1 cellular context compared by ENCODE assay signal in the genomic region with DNA sequence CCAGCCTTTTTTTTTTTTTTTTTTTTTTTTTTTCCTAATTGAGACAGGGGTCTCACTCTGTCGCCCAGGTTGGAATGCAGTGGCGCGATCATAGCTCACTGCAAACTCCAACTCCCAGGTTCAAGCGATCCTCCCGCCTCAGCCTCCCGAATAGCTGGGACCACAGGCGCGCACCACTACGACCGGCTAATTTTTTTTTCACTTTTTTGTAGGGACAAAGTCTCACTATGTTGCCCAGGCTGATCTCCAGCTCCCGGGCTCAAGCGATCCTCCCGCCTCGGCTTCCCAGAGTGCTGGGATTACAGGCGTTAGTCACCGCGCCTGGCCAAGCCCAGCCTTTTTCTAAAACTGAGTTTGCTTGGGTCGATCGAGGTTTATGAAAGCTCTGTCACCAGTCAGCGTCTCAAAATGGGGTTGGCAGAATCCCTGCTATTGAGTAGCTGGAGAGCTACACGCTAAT.
TF ChIP-seq lines count a peak whose summit lies in the region.

No MANE protein-coding gene starts in this region.

TF ChIP-seq in neural cell, 6 proteins besides CTCF, POLR2A, EP300 and RAD21 (continued from another document):
- TF ChIP-seq, protein P1, sequence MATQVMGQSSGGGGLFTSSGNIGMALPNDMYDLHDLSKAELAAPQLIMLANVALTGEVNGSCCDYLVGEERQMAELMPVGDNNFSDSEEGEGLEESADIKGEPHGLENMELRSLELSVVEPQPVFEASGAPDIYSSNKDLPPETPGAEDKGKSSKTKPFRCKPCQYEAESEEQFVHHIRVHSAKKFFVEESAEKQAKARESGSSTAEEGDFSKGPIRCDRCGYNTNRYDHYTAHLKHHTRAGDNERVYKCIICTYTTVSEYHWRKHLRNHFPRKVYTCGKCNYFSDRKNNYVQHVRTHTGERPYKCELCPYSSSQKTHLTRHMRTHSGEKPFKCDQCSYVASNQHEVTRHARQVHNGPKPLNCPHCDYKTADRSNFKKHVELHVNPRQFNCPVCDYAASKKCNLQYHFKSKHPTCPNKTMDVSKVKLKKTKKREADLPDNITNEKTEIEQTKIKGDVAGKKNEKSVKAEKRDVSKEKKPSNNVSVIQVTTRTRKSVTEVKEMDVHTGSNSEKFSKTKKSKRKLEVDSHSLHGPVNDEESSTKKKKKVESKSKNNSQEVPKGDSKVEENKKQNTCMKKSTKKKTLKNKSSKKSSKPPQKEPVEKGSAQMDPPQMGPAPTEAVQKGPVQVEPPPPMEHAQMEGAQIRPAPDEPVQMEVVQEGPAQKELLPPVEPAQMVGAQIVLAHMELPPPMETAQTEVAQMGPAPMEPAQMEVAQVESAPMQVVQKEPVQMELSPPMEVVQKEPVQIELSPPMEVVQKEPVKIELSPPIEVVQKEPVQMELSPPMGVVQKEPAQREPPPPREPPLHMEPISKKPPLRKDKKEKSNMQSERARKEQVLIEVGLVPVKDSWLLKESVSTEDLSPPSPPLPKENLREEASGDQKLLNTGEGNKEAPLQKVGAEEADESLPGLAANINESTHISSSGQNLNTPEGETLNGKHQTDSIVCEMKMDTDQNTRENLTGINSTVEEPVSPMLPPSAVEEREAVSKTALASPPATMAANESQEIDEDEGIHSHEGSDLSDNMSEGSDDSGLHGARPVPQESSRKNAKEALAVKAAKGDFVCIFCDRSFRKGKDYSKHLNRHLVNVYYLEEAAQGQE (IDR thresholded peaks at IDR 0.05; ENCODE audit: borderline replicate concordance): no peak
